11 cellular contexts compared by ENCODE assay signal in the genomic region with DNA sequence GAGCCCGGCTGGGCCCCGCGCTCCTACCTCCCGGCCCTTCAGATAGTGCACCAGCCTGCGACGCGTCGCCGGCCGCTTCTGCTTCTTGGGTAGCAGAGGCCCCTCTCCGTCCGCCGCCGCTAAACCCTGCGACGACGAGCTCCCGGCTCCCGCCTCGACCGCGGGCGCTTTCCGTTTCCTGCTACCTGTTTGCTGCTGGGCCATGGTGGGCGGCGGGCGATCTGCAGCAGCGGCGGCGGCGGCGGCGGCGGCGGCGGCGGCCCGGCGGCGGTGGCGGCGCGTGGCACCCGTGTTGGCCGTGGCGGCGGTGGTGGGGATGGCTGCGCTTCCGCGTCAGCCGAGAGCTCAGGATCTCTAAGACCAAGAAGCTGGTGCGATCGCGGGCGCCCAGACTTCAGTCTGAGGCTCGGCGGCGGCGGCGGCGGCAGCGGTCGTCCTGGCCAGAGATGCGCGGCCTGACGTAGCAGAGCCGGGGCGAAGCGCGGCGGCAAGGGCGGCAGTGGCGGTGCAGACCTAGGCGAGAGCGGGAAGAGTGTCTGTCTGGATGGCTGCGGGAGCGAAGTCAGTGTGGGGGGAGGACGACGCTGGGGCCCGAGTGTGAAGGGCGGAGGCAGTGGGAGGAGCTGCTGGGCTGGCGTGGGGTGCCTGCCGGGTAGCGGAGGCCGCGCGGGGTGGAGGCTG. TPM values are rescaled to one million over a fixed set of nuclear protein-coding genes. Genes with fewer than 3 reads are reported as not detected.
A peak's percentile ranks its signal among the peaks of the same experiment; 100 is the strongest.
DNase-seq lines count a peak whose midpoint lies in the region; ATAC-seq, FAIRE-seq and TF ChIP-seq lines count a peak whose summit lies in the region.
"Had no signal": no experiment of that assay in that cellular context is flagged by ENCODE, and none has a peak within 500 bp of the region (broad histone marks: within the 10 kb centered on the region; RNA-seq: fewer than 3 reads in every experiment).

A gene (minus strand): TSS at position 569 of the 681 bp plus-strand sequence. CDS start 365 bp downstream, at position 204.

- dilution Hi-C loops in mammary epithelial cell (cut with HindIII; ENCODE audit: low sequenced_read_pairs): no loop called here

- no peaks in the 10 kb centered on the region for H3K36me3 Mint-ChIP-seq in activated CD4-positive, alpha-beta T cell treated with anti-CD3 and anti-CD28 coated beads, Interleukin-2, amount 10 ng/mL, durations not matched to agents 7 days and 5 days (ENCODE audit: low read depth)
- H3K36me3 Mint-ChIP-seq: CD8-positive, alpha-beta memory T cell had no signal

- in situ Hi-C loops in mammary epithelial cell (cut with MboI; ENCODE audit: low sequenced_read_pairs in 2 of 2): no loop called here

- H3K4me1 Mint-ChIP-seq in activated CD4-positive, alpha-beta T cell treated with anti-CD3 and anti-CD28 coated beads, Interleukin-2, amount 10 ng/mL, durations not matched to agents 7 days and 5 days: no peaks in the 10 kb centered on the region
- H3K4me1 Mint-ChIP-seq: CD8-positive, alpha-beta memory T cell had no signal

- H3K4me1 ChIP-seq in mammary epithelial cell (ENCODE audit: insufficient read depth, low read length) (no peaks in the 10 kb centered on the region), kidney (ENCODE audit: control insufficient read depth in 1 of 2, insufficient read depth in 1 of 2, low read depth in 1 of 2, low read length in 2 of 2) (no peaks in the 10 kb centered on the region), thoracic aorta (ENCODE audit: control insufficient read depth in 1 of 2, low read depth in 2 of 2) (no peaks in the 10 kb centered on the region)

- WGBS in mammary epithelial cell (ENCODE audit: low coverage, missing lambda C conversion rate): 54% methylated on average over 17 of the region's 87 CpGs

- H2AFZ ChIP-seq in mammary epithelial cell (ENCODE audit: low read depth, low read length): no peak within 1 kb of the TSS

- no peaks in the 10 kb centered on the region for H3K79me2 ChIP-seq in mammary epithelial cell (ENCODE audit: insufficient read depth, low read length)

- no peaks in the 10 kb centered on the region for H3K36me3 ChIP-seq in mammary epithelial cell (ENCODE audit: insufficient read depth, low read length)
- H3K36me3 ChIP-seq in kidney (ENCODE audit: control insufficient read depth in 1 of 2, insufficient read depth in 2 of 2, low read length in 2 of 2): no peaks in the 10 kb centered on the region
- H3K36me3 ChIP-seq in thoracic aorta: no peaks in the 10 kb centered on the region

- H3K27ac ChIP-seq in mammary epithelial cell (ENCODE audit: insufficient read depth, low read depth, low read length) (no peak within 1 kb of the TSS), kidney (ENCODE audit: low read depth in 2 of 2, low read length in 2 of 2) (no peak within 1 kb of the TSS), thoracic aorta (no peak within 1 kb of the TSS)

- intact Hi-C loops in mammary epithelial cell (cut with micrococcal nuclease) (no loop called here), kidney (cut with DNase I) (no loop called here)

- H3K9ac ChIP-seq in mammary epithelial cell (ENCODE audit: insufficient read depth, low read length) (no peak within 1 kb of the TSS), kidney (ENCODE audit: low read length in 2 of 2) (no peak within 1 kb of the TSS)

- no peaks in the 10 kb centered on the region for H3K9me3 Mint-ChIP-seq in activated CD4-positive, alpha-beta T cell treated with anti-CD3 and anti-CD28 coated beads, Interleukin-2, amount 10 ng/mL, durations not matched to agents 7 days and 5 days

- no TSS peak for BruUV-seq in mammary epithelial cell (replicated peaks; lab: Mats Ljungman, UMichigan)

- POLR2A ChIA-PET in activated CD4-positive, alpha-beta T cell treated with anti-CD3 and anti-CD28 coated beads, Interleukin-2, amount 10 ng/mL, durations not matched to agents 7 days and 5 days (lab: Charles Lee): no interaction called here

- H3K4me3 Mint-ChIP-seq in activated CD4-positive, alpha-beta T cell treated with anti-CD3 and anti-CD28 coated beads, Interleukin-2, amount 10 ng/mL, durations not matched to agents 7 days and 5 days: peak within 1 kb of the TSS; percentile 25

- no peak within 1 kb of the TSS for H3K27ac Mint-ChIP-seq in activated CD4-positive, alpha-beta T cell treated with anti-CD3 and anti-CD28 coated beads, Interleukin-2, amount 10 ng/mL, durations not matched to agents 7 days and 5 days
- H3K27ac Mint-ChIP-seq: CD8-positive, alpha-beta memory T cell had no signal

- H3K4me3 ChIP-seq in mammary epithelial cell (replicated peaks in 1 of 3; ENCODE audit: insufficient read depth in 1 of 3, low read depth in 2 of 3, low read length in 3 of 3): no peak within 1 kb of the TSS
- no peak within 1 kb of the TSS for H3K4me3 ChIP-seq in kidney (ENCODE audit: low read length in 2 of 2)
- peak within 1 kb of the TSS; percentile 54 for H3K4me3 ChIP-seq in thoracic aorta

- H3K27me3 ChIP-seq in mammary epithelial cell (ENCODE audit: insufficient read depth, low read length) (no peaks in the 10 kb centered on the region), thoracic aorta (replicated peaks; ENCODE audit: insufficient read depth) (no peaks in the 10 kb centered on the region)

- TF ChIP-seq CTCF in mammary epithelial cell (conservative IDR thresholded peaks at IDR 0.05 in 1 of 2, IDR thresholded peaks at IDR 0.05 in 1 of 2; ENCODE audit: extremely low read depth in 1 of 2, insufficient read depth in 1 of 2, low read depth in 1 of 2, low read length in 2 of 2) (no peak), kidney (IDR thresholded peaks at IDR 0.05; ENCODE audit: borderline replicate concordance, extremely low read depth, insufficient read depth) (no peak), thoracic aorta (IDR thresholded peaks at IDR 0.05) (no peak)

- peaks cover 6% of the 10 kb centered on the region for H3K27me3 Mint-ChIP-seq in activated CD4-positive, alpha-beta T cell treated with anti-CD3 and anti-CD28 coated beads, Interleukin-2, amount 10 ng/mL, durations not matched to agents 7 days and 5 days

- DNase-seq in activated CD4-positive, alpha-beta T cell treated with anti-CD3 and anti-CD28 coated beads, Interleukin-2, amount 10 ng/mL, durations not matched to agents 7 days and 5 days: no peak
- DNase-seq in activated CD4-positive, alpha-beta T cell treated with anti-CD3 and anti-CD28 coated beads for 4 hours: no peak
- no peak for DNase-seq in mammary epithelial cell
- DNase-seq in kidney: peak; percentile 66
- no peak for DNase-seq in thoracic aorta (ENCODE audit: low spot score)
- DNase-seq in hippocampal formation (lab: John Stamatoyannopoulos, UW): no peak
- no peak for DNase-seq in kidney glomerular epithelial cell (lab: John Stamatoyannopoulos, UW)
- DNase-seq: CD8-positive, alpha-beta memory T cell; foreskin fibroblast had no signal

- H4K20me1 ChIP-seq in mammary epithelial cell (ENCODE audit: insufficient read depth, low read length): no peaks in the 10 kb centered on the region

- CTCF ChIA-PET in activated CD4-positive, alpha-beta T cell treated with anti-CD3 and anti-CD28 coated beads, Interleukin-2, amount 10 ng/mL, durations not matched to agents 7 days and 5 days (lab: Charles Lee): no interaction called here
- CTCF ChIA-PET in mammary epithelial cell (lab: Charles Lee; ENCODE audit: low non-redundant PET): no interaction called here

- ATAC-seq in thoracic aorta (ENCODE audit: insufficient number of reproducible peaks, low FRiP score, low read depth): no peak
- no peak for ATAC-seq in GM19351 (IDR thresholded peaks at IDR 0.05; ENCODE audit: unreplicated experiment)
- ATAC-seq: Panc1 had no signal

- FAIRE-seq in kidney (lab: Jason Lieb, UNC): no peak

- H3K9me3 ChIP-seq in mammary epithelial cell (replicated peaks; ENCODE audit: insufficient read depth, low read length) (peaks cover 8% of the 10 kb centered on the region), kidney (ENCODE audit: control insufficient read depth in 1 of 2, low read length in 2 of 2) (no peaks in the 10 kb centered on the region), thoracic aorta (no peaks in the 10 kb centered on the region)

- peak within 1 kb of the TSS; percentile 64 for H3K4me2 ChIP-seq in mammary epithelial cell (ENCODE audit: insufficient read depth, low read depth, low read length)

RNA-seq across cellular contexts. Expression of the gene that starts here (rescaled TPM):
- total RNA-seq in activated CD4-positive, alpha-beta T cell treated with anti-CD3 and anti-CD28 coated beads, Interleukin-2, amount 10 ng/mL, durations not matched to agents 7 days and 5 days: not detected
- not detected for total RNA-seq in mammary epithelial cell
- polyA plus RNA-seq in mammary epithelial cell: not detected
- polyA minus RNA-seq in mammary epithelial cell: not detected
- total RNA-seq in kidney: 0.41 TPM
- 0.28 TPM for polyA plus RNA-seq in kidney (ENCODE audit: insufficient read depth, low read depth, low replicate concordance)
- total RNA-seq in thoracic aorta: under 1 TPM in 1 of 2 donors, not detected in 1; 0.14 TPM
- total RNA-seq: CD8-positive, alpha-beta memory T cell had no signal
- polyA plus RNA-seq: CD8-positive, alpha-beta memory T cell had no signal

Comparison
In these comparisons a context has a peak if more than half of its experiments do, and no peak if none do; other contexts are left out.
1. Peak in DNase-seq in kidney; RNA of the gene not detected or under 1 TPM.